In the genomic region with DNA sequence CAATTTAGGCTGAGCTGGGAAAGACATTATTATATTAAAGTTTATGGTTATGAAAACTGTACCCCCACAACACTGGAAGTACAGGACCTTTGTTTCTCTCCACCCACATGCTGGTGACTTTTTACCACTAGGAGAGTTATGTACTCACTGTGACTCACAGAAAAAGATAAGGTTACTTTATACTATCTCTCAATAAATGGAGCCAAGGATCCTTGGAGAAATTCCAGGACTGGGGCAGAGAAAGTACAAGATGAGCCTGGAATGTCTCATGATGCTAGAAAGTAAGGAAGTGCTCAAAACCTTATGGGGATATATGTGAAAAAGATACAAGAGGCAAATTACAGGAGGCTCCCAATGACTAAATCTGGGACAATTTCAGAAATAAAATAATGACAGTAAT, we compare ENCODE assay signal across 10 cellular contexts.
DNase-seq lines count a peak whose midpoint lies in the region; ATAC-seq, FAIRE-seq and TF ChIP-seq lines count a peak whose summit lies in the region.
"Had no signal": no experiment of that assay in that cellular context is flagged by ENCODE, and none has a peak within 500 bp of the region (broad histone marks: within the 10 kb centered on the region; RNA-seq: fewer than 3 reads in every experiment).

No MANE protein-coding gene starts in this region.

- H3K4me1 ChIP-seq in endothelial cell of umbilical vein (ENCODE audit: control insufficient read depth, extremely low read depth, insufficient read depth, low read length) (peaks cover 58% of the 10 kb centered on the region), trophoblast cell (ENCODE audit: control insufficient read depth in 1 of 2, insufficient read depth in 2 of 2, low read length in 2 of 2) (peaks cover 2 to 9% of the 10 kb centered on the region in 2 experiments)

- H3K4ac ChIP-seq in trophoblast cell (ENCODE audit: low read depth, low read length): no peak overlapping the region

- H4K12ac ChIP-seq in trophoblast cell (ENCODE audit: low read depth, low read length): no peak overlapping the region

- intact Hi-C loops in endothelial cell of umbilical vein (cut with micrococcal nuclease): no loop called here
- intact Hi-C loops in activated CD4-positive, alpha-beta memory T cell treated with anti-CD3 and anti-CD28 coated beads for 36 hours (cut with micrococcal nuclease): loop anchor here (5.0 to 10.0 kb wide), 2 partner anchors 96 to 178 kb away; a partner anchor contains a TSS

- H3K27ac ChIP-seq in endothelial cell of umbilical vein (ENCODE audit: insufficient read depth, low read depth, low read length) (peak overlapping the region; percentile 95), trophoblast cell (ENCODE audit: low read depth, low read length) (no peak overlapping the region), RWPE1 (no peak overlapping the region)

- no peak for TF ChIP-seq POLR2A in endothelial cell of umbilical vein (IDR thresholded peaks at IDR 0.05; ENCODE audit: low read depth, low read length)

- CTCF ChIA-PET in endothelial cell of umbilical vein (lab: Charles Lee) (interaction anchor here (1.6 to 3.8 kb wide), 2 partner anchors 13 to 34 kb away, joined by 4 to 28 read pairs; no protein-coding TSS in a partner anchor), RWPE1 (lab: Yijun Ruan, JAX) (interaction anchor here (0.9 kb wide), 1 partner anchor 13 kb away, joined by 4 read pairs; no protein-coding TSS in a partner anchor)
- CTCF ChIA-PET in activated CD4-positive, alpha-beta memory T cell treated with anti-CD3 and anti-CD28 coated beads for 36 hours (lab: Charles Lee): no interaction called here

- H3K4me3 Mint-ChIP-seq in activated CD4-positive, alpha-beta memory T cell treated with anti-CD3 and anti-CD28 coated beads for 36 hours: no peak overlapping the region

- DNase-seq in Daoy (ENCODE audit: low read depth) (peak; percentile 84), OCI-M1 (lab: John Stamatoyannopoulos, UW) (peak; percentile 29), endothelial cell of umbilical vein (ENCODE audit: low read depth, low spot score) (peak; percentile 42), trophoblast cell (peak; percentile 6 to 24), RWPE1 (ENCODE audit: low spot score) (no peak), pons (ENCODE audit: low spot score) (no peak)
- DNase-seq in activated CD4-positive, alpha-beta memory T cell treated with anti-CD3 and anti-CD28 coated beads for 36 hours: no peak
- DNase-seq: NCI-H748 treated with DMSO at 0.1 percent for 48 hours had no signal

- H3K36me3 Mint-ChIP-seq in activated CD4-positive, alpha-beta memory T cell treated with anti-CD3 and anti-CD28 coated beads for 36 hours: no peaks in the 10 kb centered on the region

- no peak overlapping the region for H4K8ac ChIP-seq in trophoblast cell (ENCODE audit: low read depth, low read length)

- no peaks in the 10 kb centered on the region for H3K9me1 ChIP-seq in endothelial cell of umbilical vein (replicated peaks; ENCODE audit: control insufficient read depth, extremely low read depth, insufficient read depth, low read length)

- no peak overlapping the region for H2AK5ac ChIP-seq in trophoblast cell (ENCODE audit: low read length)

- H3K79me2 ChIP-seq in endothelial cell of umbilical vein (ENCODE audit: control insufficient read depth, insufficient read depth, low read length): no peaks in the 10 kb centered on the region
- H3K79me2 ChIP-seq in trophoblast cell (ENCODE audit: control insufficient read depth, insufficient read depth, low read length, poor library complexity): no peaks in the 10 kb centered on the region

- H3K4me2 ChIP-seq in endothelial cell of umbilical vein (ENCODE audit: insufficient read depth, low read length) (peak overlapping the region; percentile 97), trophoblast cell (ENCODE audit: low read length) (no peak overlapping the region)

- peaks cover 71% of the 10 kb centered on the region for H3K4me1 Mint-ChIP-seq in activated CD4-positive, alpha-beta memory T cell treated with anti-CD3 and anti-CD28 coated beads for 36 hours (ENCODE audit: low read depth)

- no peak overlapping the region for H4K91ac ChIP-seq in trophoblast cell (ENCODE audit: low read depth, low read length)

- no peak overlapping the region for H3K27ac Mint-ChIP-seq in activated CD4-positive, alpha-beta memory T cell treated with anti-CD3 and anti-CD28 coated beads for 36 hours

- H3K79me1 ChIP-seq in trophoblast cell (ENCODE audit: low read length): peaks cover 9% of the 10 kb centered on the region

- no peaks in the 10 kb centered on the region for H4K20me1 ChIP-seq in endothelial cell of umbilical vein (replicated peaks; ENCODE audit: control insufficient read depth, extremely low read depth, insufficient read depth, low read length)

- H2BK5ac ChIP-seq in trophoblast cell (ENCODE audit: low read depth, low read length, poor library complexity): no peak overlapping the region

- H3K23ac ChIP-seq in trophoblast cell (ENCODE audit: low read length): no peak overlapping the region

- H3K9ac ChIP-seq in endothelial cell of umbilical vein (replicated peaks; ENCODE audit: extremely low read depth, insufficient read depth, low read length) (no peak overlapping the region), trophoblast cell (ENCODE audit: low read length) (no peak overlapping the region)

- no peak overlapping the region for H2BK12ac ChIP-seq in trophoblast cell (ENCODE audit: low read length)

- TF ChIP-seq CTCF in endothelial cell of umbilical vein (IDR thresholded peaks at IDR 0.05; ENCODE audit: extremely low read depth in 1 of 2, insufficient read depth in 1 of 2, low read depth in 1 of 2, low read length in 2 of 2) (no peak), RWPE1 (conservative IDR thresholded peaks at IDR 0.05; ENCODE audit: low read depth) (no peak)

- H3K4me3 ChIP-seq in endothelial cell of umbilical vein (replicated peaks in 1 of 3; ENCODE audit: insufficient read depth in 1 of 3, low read depth in 1 of 3, low read length in 3 of 3) (no peak overlapping the region), trophoblast cell (ENCODE audit: low read depth, low read length) (no peak overlapping the region)
- H3K4me3 ChIP-seq: thoracic aorta had no signal

- H3K27me3 Mint-ChIP-seq in activated CD4-positive, alpha-beta memory T cell treated with anti-CD3 and anti-CD28 coated beads for 36 hours: no peaks in the 10 kb centered on the region

- H2BK120ac ChIP-seq in trophoblast cell (ENCODE audit: insufficient read depth, low read length, poor library complexity): no peak overlapping the region

- H3K18ac ChIP-seq in trophoblast cell (ENCODE audit: low read length): no peak overlapping the region

- BruUV-seq in endothelial cell of umbilical vein (replicated peaks; lab: Mats Ljungman, UMichigan): no TSS peak

- H3K9me3 Mint-ChIP-seq in activated CD4-positive, alpha-beta memory T cell treated with anti-CD3 and anti-CD28 coated beads for 36 hours: peaks cover 3% of the 10 kb centered on the region

- H3K36me3 ChIP-seq in endothelial cell of umbilical vein (ENCODE audit: control insufficient read depth in 2 of 2, extremely low read depth in 1 of 2, insufficient read depth in 2 of 2, low read length in 2 of 2): no peaks in the 10 kb centered on the region
- no peaks in the 10 kb centered on the region for H3K36me3 ChIP-seq in trophoblast cell (ENCODE audit: control insufficient read depth in 1 of 2, insufficient read depth in 2 of 2, low read length in 2 of 2)
- H3K36me3 ChIP-seq: thoracic aorta had no signal

- H2AFZ ChIP-seq in endothelial cell of umbilical vein (ENCODE audit: low read depth, low read length) (no peak overlapping the region), trophoblast cell (ENCODE audit: insufficient read depth, low read length, poor library complexity) (no peak overlapping the region)

- no peak overlapping the region for H3K14ac ChIP-seq in trophoblast cell (ENCODE audit: low read length)

- H3K9me3 ChIP-seq in endothelial cell of umbilical vein (replicated peaks; ENCODE audit: control insufficient read depth, insufficient read depth, low read length) (no peaks in the 10 kb centered on the region), trophoblast cell (ENCODE audit: insufficient read depth, low read depth, low read length) (no peaks in the 10 kb centered on the region)
- H3K9me3 ChIP-seq: thoracic aorta had no signal

- ATAC-seq in GM21381 (IDR thresholded peaks at IDR 0.05; ENCODE audit: unreplicated experiment): no peak

- POLR2A ChIA-PET in endothelial cell of umbilical vein (lab: Charles Lee) (no interaction called here), RWPE1 (lab: Yijun Ruan, JAX; ENCODE audit: low non-redundant PET) (no interaction called here)
- POLR2A ChIA-PET in activated CD4-positive, alpha-beta memory T cell treated with anti-CD3 and anti-CD28 coated beads for 36 hours (lab: Charles Lee): interaction anchor here (1.1 kb wide), 1 partner anchor 17 kb away, joined by 3 read pairs; no protein-coding TSS in a partner anchor

- dilution Hi-C loops in endothelial cell of umbilical vein (cut with MboI; ENCODE audit: extremely low pct_ligation_motif_present, low sequenced_read_pairs): no loop called here

- no peaks in the 10 kb centered on the region for H3K27me3 ChIP-seq in endothelial cell of umbilical vein (ENCODE audit: control insufficient read depth in 2 of 2, insufficient read depth in 2 of 2, low read length in 2 of 2)
- no peaks in the 10 kb centered on the region for H3K27me3 ChIP-seq in trophoblast cell (ENCODE audit: insufficient read depth, low read length)

- no peak for FAIRE-seq in endothelial cell of umbilical vein (lab: Jason Lieb, UNC)

TF ChIP-seq in endothelial cell of umbilical vein, 7 proteins besides CTCF, POLR2A, EP300 and RAD21:
- TF ChIP-seq POLR2AphosphoS5 (IDR thresholded peaks at IDR 0.05; ENCODE audit: insufficient read depth, low read depth, low read length) (no peak), JUN (IDR thresholded peaks at IDR 0.05; ENCODE audit: borderline replicate concordance, insufficient read depth, insufficient read length, low read depth) (no peak), MYC (IDR thresholded peaks at IDR 0.05; ENCODE audit: low read depth, low read length) (no peak), FOS (IDR thresholded peaks at IDR 0.05; ENCODE audit: borderline replicate concordance, insufficient read depth, low read length) (peak; percentile 75), GATA2 (IDR thresholded peaks at IDR 0.05; ENCODE audit: insufficient read depth, insufficient read length, low read depth, low read length) (peak; percentile 66), EZH2 (IDR thresholded peaks at IDR 0.05; ENCODE audit: borderline replicate concordance, low read depth, low read length, severe bottlenecking) (no peak)
- TF ChIP-seq, protein P1, sequence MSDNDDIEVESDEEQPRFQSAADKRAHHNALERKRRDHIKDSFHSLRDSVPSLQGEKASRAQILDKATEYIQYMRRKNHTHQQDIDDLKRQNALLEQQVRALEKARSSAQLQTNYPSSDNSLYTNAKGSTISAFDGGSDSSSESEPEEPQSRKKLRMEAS (IDR thresholded peaks at IDR 0.05; ENCODE audit: insufficient read depth, insufficient read length): no peak

Comparison
In these comparisons a context has a peak if more than half of its experiments do, and no peak if none do; other contexts are left out.
1. DNase-seq: peak in Daoy (single experiment), OCI-M1 (single experiment), endothelial cell of umbilical vein (single experiment) and trophoblast cell (2 of 2); none in activated CD4-positive, alpha-beta memory T cell treated with anti-CD3 and anti-CD28 coated beads for 36 hours (single experiment), RWPE1 (single experiment) and pons (single experiment).